Comparison of ENCODE assay signal across 8 cellular contexts in genomic region chr20:9617940-9618339, GRCh38.
A peak's percentile ranks its signal among the peaks of the same experiment; 100 is the strongest.
DNase-seq lines count a peak whose midpoint lies in the region; ATAC-seq, FAIRE-seq and TF ChIP-seq lines count a peak whose summit lies in the region.

No MANE protein-coding gene starts in this region.

- intact Hi-C loops in A673 (cut with micrococcal nuclease; ENCODE audit: unreplicated experiment): loop anchor here (2.0 to 10.0 kb wide), 7 partner anchors 267 to 1927 kb away; no protein-coding TSS in a partner anchor
- intact Hi-C loops in posterior vena cava (cut with DNase I): loop anchor here in 1 of 2 donors (10.0 kb wide), 1 partner anchor 297 kb away; no protein-coding TSS in a partner anchor

- H3K27ac Mint-ChIP-seq in HFFc6: no peak overlapping the region
- H3K27ac Mint-ChIP-seq in neural crest cell (ENCODE audit: unreplicated experiment): no peak overlapping the region

- no peaks in the 10 kb centered on the region for H3K9me3 ChIP-seq in A673 (ENCODE audit: low read depth, low read length, poor library complexity, severe bottlenecking)

- peaks cover 18% of the 10 kb centered on the region for H3K27me3 Mint-ChIP-seq in HFFc6 (ENCODE audit: insufficient read depth)
- no peaks in the 10 kb centered on the region for H3K27me3 Mint-ChIP-seq in neural crest cell (ENCODE audit: low read depth)

- BruUV-seq in A673 (replicated peaks; lab: Mats Ljungman, UMichigan): no TSS peak

- CTCF ChIA-PET in A673 (lab: Charles Lee): interaction anchor here (0.6 to 1.2 kb wide), 7 partner anchors 124 to 857 kb away, joined by 3 to 15 read pairs (median 6); no protein-coding TSS in a partner anchor

- peaks cover 9% of the 10 kb centered on the region; the same call in 1 of the 2 replicates for H3K4me1 Mint-ChIP-seq in HFFc6 (ENCODE audit: low read depth)
- H3K4me1 Mint-ChIP-seq in neural crest cell: peaks cover 10% of the 10 kb centered on the region

- no peaks in the 10 kb centered on the region for H3K4me1 ChIP-seq in A673 (ENCODE audit: insufficient read depth, low read length, poor library complexity, severe bottlenecking)

- peak; percentile 55 for DNase-seq in A673 (ENCODE audit: low spot score)
- DNase-seq in HFFc6: peak; percentile 5
- DNase-seq in NCI-H526 (lab: John Stamatoyannopoulos, UW): peak; percentile 79 to 85
- peak; percentile 70 for DNase-seq in bronchial epithelial cell (ENCODE audit: low read depth)
- DNase-seq in neural crest cell (ENCODE audit: low read depth, low spot score): no peak
- DNase-seq in posterior vena cava (ENCODE audit: low spot score): no peak
- DNase-seq in SKM-1 (lab: John Stamatoyannopoulos, UW; ENCODE audit: unreplicated experiment): no peak

- H3K36me3 ChIP-seq in A673 (ENCODE audit: insufficient read depth, low read length, poor library complexity, severe bottlenecking) (no peaks in the 10 kb centered on the region), bronchial epithelial cell (ENCODE audit: control insufficient read depth, insufficient read depth, low read length) (no peaks in the 10 kb centered on the region)

- H3K4me3 Mint-ChIP-seq in HFFc6 (no peak overlapping the region), neural crest cell (no peak overlapping the region)

- no peak for FAIRE-seq in bronchial epithelial cell (lab: Jason Lieb, UNC)

- H3K27me3 ChIP-seq in A673 (replicated peaks; ENCODE audit: insufficient read depth, low read depth, low read length, poor library complexity) (peaks cover under 1% of the 10 kb centered on the region), bronchial epithelial cell (ENCODE audit: control insufficient read depth, insufficient read depth, low read length) (no peaks in the 10 kb centered on the region)

- H3K9me3 Mint-ChIP-seq in HFFc6: no peaks in the 10 kb centered on the region
- peaks cover 2% of the 10 kb centered on the region for H3K9me3 Mint-ChIP-seq in neural crest cell

- H3K4me3 ChIP-seq in A673 (ENCODE audit: low read depth, low read length, poor library complexity, severe bottlenecking) (no peak overlapping the region), bronchial epithelial cell (ENCODE audit: low read depth, low read length) (no peak overlapping the region)

- H3K27ac ChIP-seq in A673 (ENCODE audit: low read depth, low read length, poor library complexity, severe bottlenecking): no peak overlapping the region

- H3K36me3 Mint-ChIP-seq in HFFc6 (ENCODE audit: low read depth) (no peaks in the 10 kb centered on the region), neural crest cell (ENCODE audit: low read depth) (no peaks in the 10 kb centered on the region)

- POLR2A ChIA-PET in A673 (lab: Charles Lee; ENCODE audit: low non-redundant PET): no interaction called here

- ATAC-seq in HG02759 (IDR thresholded peaks at IDR 0.05; ENCODE audit: unreplicated experiment): no peak

- peak; percentile 58 for TF ChIP-seq CTCF in A673 (conservative IDR thresholded peaks at IDR 0.05; ENCODE audit: low read depth, low read length)
- peak; percentile 31; the same call in 1 of the 2 replicates for TF ChIP-seq CTCF in HFFc6 (IDR thresholded peaks at IDR 0.05)
- peak; percentile 60 for TF ChIP-seq CTCF in bronchial epithelial cell (IDR thresholded peaks at IDR 0.05; ENCODE audit: insufficient read depth, low read length, severe bottlenecking)
- peak; percentile 59 for TF ChIP-seq CTCF in neural crest cell (conservative IDR thresholded peaks at IDR 0.05)

Comparison
In these comparisons a context has a peak if more than half of its experiments do, and no peak if none do; other contexts are left out.
1. DNase-seq: peak in A673 (single experiment), HFFc6 (single experiment), NCI-H526 (2 of 2) and bronchial epithelial cell (single experiment); none in neural crest cell (single experiment), posterior vena cava (single experiment) and SKM-1 (single experiment).
2. Peak in every context shown above with its lines, with median percentiles within 50 percentile points of each other: CTCF ChIP-seq.